In genomic region chr9:88370346-88370745, GRCh38 we compare ENCODE assay signal across 16 cellular contexts.
"Had no signal": no experiment of that assay in that cellular context is flagged by ENCODE, and none has a peak within 500 bp of the region (broad histone marks: within the 10 kb centered on the region; RNA-seq: fewer than 3 reads in every experiment).

No MANE protein-coding gene starts in this region.

- H3K9me3 ChIP-seq: testis had no signal

- H3K4me1 ChIP-seq: gastroesophageal sphincter, heart left ventricle, sigmoid colon, testis, upper lobe of left lung had no signal

- ATAC-seq: esophagus mucosa; gastroesophageal sphincter; heart left ventricle; stimulated activated effector memory CD8-positive, alpha-beta T cell treated with anti-CD3 and anti-CD28 coated beads, Interleukin-12 subunit alpha, Interleukin-12 subunit beta, amount 100 ng/mL, for 72 hours had no signal

- H3K4me3 ChIP-seq: gastroesophageal sphincter, heart left ventricle, sigmoid colon, testis, upper lobe of left lung had no signal

- H3K27me3 ChIP-seq: gastroesophageal sphincter, sigmoid colon, testis, upper lobe of left lung had no signal

- H3K36me3 ChIP-seq: gastroesophageal sphincter, heart left ventricle, sigmoid colon, upper lobe of left lung had no signal

- H3K27ac ChIP-seq: gastroesophageal sphincter, heart left ventricle, sigmoid colon, testis, upper lobe of left lung had no signal

- DNase-seq: activated CD4-positive, alpha-beta T cell treated with anti-CD3 and anti-CD28 coated beads, Interleukin-2, amount 50 U/mL, for 1 hour; activated CD4-positive, CD25-positive, alpha-beta regulatory T cell treated with anti-CD3 and anti-CD28 coated beads, Interleukin-2, amount 50 U/mL, for 72 hours; activated CD8-positive, alpha-beta memory T cell treated with anti-CD3 and anti-CD28 coated beads for 24 hours; activated CD8-positive, alpha-beta memory T cell treated with anti-CD3 and anti-CD28 coated beads, Interleukin-2, amount 50 U/mL, for 48 hours; activated effector memory CD4-positive, alpha-beta T cell treated with anti-CD3 and anti-CD28 coated beads, Interleukin-2, amount 50 U/mL, for 16 hours; activated naive CD4-positive, alpha-beta T cell treated with anti-CD3 and anti-CD28 coated beads, Interleukin-2, amount 50 U/mL, for 16 hours; activated T-cell treated with anti-CD3 and anti-CD28 coated beads, Interleukin-2, amount 50 U/mL, for 48 hours; effector CD8-positive, alpha-beta T cell; heart left ventricle; sigmoid colon; stimulated activated CD4-positive, alpha-beta T cell treated with anti-CD3 and anti-CD28 coated beads, Interleukin-4, amount 100 ng/mL, for 24 hours; testis; upper lobe of left lung had no signal
